8 cellular contexts compared by ENCODE assay signal in the genomic region with DNA sequence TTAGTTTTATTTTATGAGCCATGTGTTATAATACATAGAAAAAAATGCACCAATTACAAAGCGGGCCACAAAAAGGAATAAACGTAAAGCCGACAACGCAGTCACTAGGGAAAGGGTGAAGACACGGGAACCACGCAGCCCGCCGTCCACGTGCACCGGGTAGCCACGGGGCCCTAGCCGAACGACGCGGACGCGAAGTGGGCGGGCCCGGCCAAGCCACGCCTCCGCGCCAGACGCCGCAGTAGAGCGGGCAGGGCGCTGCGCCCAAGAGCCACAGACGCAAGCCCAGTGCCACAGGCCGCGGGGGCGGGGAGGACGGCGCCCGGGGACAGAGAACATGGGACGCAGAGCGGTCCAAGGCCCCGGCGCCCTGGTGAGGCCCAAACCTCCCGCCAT.
A peak's percentile ranks its signal among the peaks of the same experiment; 100 is the strongest.
DNase-seq lines count a peak whose midpoint lies in the region; ATAC-seq lines count a peak whose summit lies in the region.

A gene with protein sequence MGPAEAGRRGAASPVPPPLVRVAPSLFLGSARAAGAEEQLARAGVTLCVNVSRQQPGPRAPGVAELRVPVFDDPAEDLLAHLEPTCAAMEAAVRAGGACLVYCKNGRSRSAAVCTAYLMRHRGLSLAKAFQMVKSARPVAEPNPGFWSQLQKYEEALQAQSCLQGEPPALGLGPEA (plus strand): TSS at position 274 of the 396 bp plus-strand sequence. CDS start 328 bp downstream, outside the sequence.

- peak; percentile 56 for ATAC-seq in GM18867 (IDR thresholded peaks at IDR 0.05; ENCODE audit: unreplicated experiment)
- peak; percentile 55 for ATAC-seq in HG03066 (IDR thresholded peaks at IDR 0.05; ENCODE audit: low read depth, unreplicated experiment)
- peak; percentile 65 to 71 for ATAC-seq in activated CD4-positive, CD25-positive, alpha-beta regulatory T cell treated with anti-CD3 and anti-CD28 coated beads, Interleukin-2, amount 50 U/mL, for 24 hours

- DNase-seq in AG08395 (ENCODE audit: low spot score) (peak; percentile 91), NCI-H226 (peak; percentile 79), cerebellar cortex (ENCODE audit: low spot score) (peak; percentile 81), kidney tubule cell (ENCODE audit: low spot score) (peak; percentile 88)
- DNase-seq in stimulated activated CD4-positive, alpha-beta T cell treated with anti-CD3 and anti-CD28 coated beads, Interleukin-1b, Interleukin-23, amount 100 ng/mL, for 4 hours (ENCODE audit: low read depth in 2 of 2), result peak; percentile 78 to 89

Comparison
In these comparisons a context has a peak if more than half of its experiments do, and no peak if none do; other contexts are left out.
1. Peak in every context shown above with its lines: DNase-seq and ATAC-seq.